In genomic region chr6:80454661-80455365, GRCh38 we compare ENCODE assay signal across 12 cellular contexts.
DNase-seq lines count a peak whose midpoint lies in the region; ATAC-seq and TF ChIP-seq lines count a peak whose summit lies in the region.
"Had no signal": no experiment of that assay in that cellular context is flagged by ENCODE, and none has a peak within 500 bp of the region (broad histone marks: within the 10 kb centered on the region; RNA-seq: fewer than 3 reads in every experiment).

No MANE protein-coding gene starts in this region.

- no peak overlapping the region for H2BK120ac ChIP-seq in mesenchymal stem cell (ENCODE audit: low read depth, low read length)

- TF ChIP-seq CTCF in AG04450 (IDR thresholded peaks at IDR 0.05; ENCODE audit: low read depth, low read length) (no peak), mammary epithelial cell (conservative IDR thresholded peaks at IDR 0.05 in 1 of 2, IDR thresholded peaks at IDR 0.05 in 1 of 2; ENCODE audit: extremely low read depth in 1 of 2, insufficient read depth in 1 of 2, low read depth in 1 of 2, low read length in 2 of 2) (no peak), GM13976 (IDR thresholded peaks at IDR 0.05; ENCODE audit: borderline replicate concordance, control extremely low read depth, extremely low read depth, insufficient read depth, missing control alignments) (no peak)

- H3K79me1 ChIP-seq in mesenchymal stem cell (replicated peaks; ENCODE audit: low read length, poor library complexity, severe bottlenecking), result no peaks in the 10 kb centered on the region

- no peak overlapping the region for H2AK5ac ChIP-seq in mesenchymal stem cell (ENCODE audit: low read length, severe bottlenecking)

- dilution Hi-C loops in mammary epithelial cell (cut with HindIII; ENCODE audit: low sequenced_read_pairs), result loop anchor here (5.0 kb wide), 1 partner anchor 87 kb away; no protein-coding TSS in a partner anchor

- H4K20me1 ChIP-seq in mammary epithelial cell (ENCODE audit: insufficient read depth, low read length), result no peaks in the 10 kb centered on the region

- H3K18ac ChIP-seq in mesenchymal stem cell (ENCODE audit: low read depth in 1 of 2, low read length in 2 of 2), result peak overlapping the region in 1 of 2 experiments; percentile 68

- no peak overlapping the region for H3K4me3 ChIP-seq in AG04450 (ENCODE audit: low read depth, low read length)
- no peak overlapping the region for H3K4me3 ChIP-seq in mammary epithelial cell (replicated peaks in 1 of 3; ENCODE audit: insufficient read depth in 1 of 3, low read depth in 2 of 3, low read length in 3 of 3)
- no peak overlapping the region for H3K4me3 ChIP-seq in mesenchymal stem cell (ENCODE audit: insufficient read depth in 1 of 2, low read depth in 1 of 2, low read length in 2 of 2)
- H3K4me3 ChIP-seq: lung, stomach had no signal

- POLR2A ChIA-PET in AG04450 (lab: Yijun Ruan, JAX), result interaction anchor here (0.9 kb wide), 1 partner anchor 30 kb away, joined by 4 read pairs; no protein-coding TSS in a partner anchor

- no peak for ATAC-seq in GM19467 (IDR thresholded peaks at IDR 0.05; ENCODE audit: unreplicated experiment)

- CTCF ChIA-PET in AG04450 (lab: Charles Lee), result no interaction called here
- CTCF ChIA-PET in mammary epithelial cell (lab: Charles Lee; ENCODE audit: low non-redundant PET), result interaction anchor here (0.6 kb wide), 1 partner anchor 27 kb away, joined by 4 read pairs; no protein-coding TSS in a partner anchor

- no peak overlapping the region for H2BK5ac ChIP-seq in mesenchymal stem cell (ENCODE audit: low read depth, low read length, poor library complexity, severe bottlenecking)

- H3K23ac ChIP-seq in mesenchymal stem cell (ENCODE audit: low read length in 2 of 2), result no peak overlapping the region

- no TSS peak for BruUV-seq in mammary epithelial cell (replicated peaks; lab: Mats Ljungman, UMichigan)

- no peak for DNase-seq in AG04450 (ENCODE audit: low read depth, low spot score)
- DNase-seq in HPDE6-E6E7 (ENCODE audit: extremely low spot score), result peak; percentile 3
- DNase-seq in mammary epithelial cell, result peak; percentile 76
- DNase-seq in mesenchymal stem cell, result peak; percentile 30
- DNase-seq in GM13976 (ENCODE audit: low spot score), result no peak
- no peak for DNase-seq in SW 1271 (lab: John Stamatoyannopoulos, UW)
- no peak for DNase-seq in central memory CD4-positive, alpha-beta T cell
- DNase-seq: KBM-7, NCI-H510A, stomach had no signal

- no peak overlapping the region for H2BK12ac ChIP-seq in mesenchymal stem cell (ENCODE audit: low read length in 2 of 2)

- H3K27me3 ChIP-seq in AG04450 (ENCODE audit: control insufficient read depth, insufficient read depth, low read length) (no peaks in the 10 kb centered on the region), mammary epithelial cell (ENCODE audit: insufficient read depth, low read length) (no peaks in the 10 kb centered on the region), mesenchymal stem cell (ENCODE audit: control insufficient read depth in 1 of 2, insufficient read depth in 1 of 2, low read length in 2 of 2) (no peaks in the 10 kb centered on the region)
- H3K27me3 ChIP-seq: stomach had no signal

- H3K4me1 ChIP-seq in mammary epithelial cell (ENCODE audit: insufficient read depth, low read length), result peaks cover 52% of the 10 kb centered on the region
- peaks cover 4% of the 10 kb centered on the region for H3K4me1 ChIP-seq in mesenchymal stem cell (ENCODE audit: control insufficient read depth, insufficient read depth, low read depth, low read length)

- peak overlapping the region; percentile 85 for H3K4me2 ChIP-seq in mammary epithelial cell (ENCODE audit: insufficient read depth, low read depth, low read length)
- H3K4me2 ChIP-seq in mesenchymal stem cell (ENCODE audit: low read length, poor library complexity, severe bottlenecking), result no peak overlapping the region

- no peaks in the 10 kb centered on the region for H3K79me2 ChIP-seq in mammary epithelial cell (ENCODE audit: insufficient read depth, low read length)

- intact Hi-C loops in mammary epithelial cell (cut with micrococcal nuclease), result loop anchor here (2.0 kb wide), 1 partner anchor 16 kb away; no protein-coding TSS in a partner anchor

- H2BK15ac ChIP-seq in mesenchymal stem cell (ENCODE audit: low read depth, poor library complexity, severe bottlenecking), result no peak overlapping the region

- H2AFZ ChIP-seq in mammary epithelial cell (ENCODE audit: low read depth, low read length) (peak overlapping the region; percentile 22), mesenchymal stem cell (ENCODE audit: low read depth, low read length) (no peak overlapping the region)

- no peak overlapping the region for H3K4ac ChIP-seq in mesenchymal stem cell (ENCODE audit: low read depth in 1 of 2, low read length in 2 of 2)

- H3K9ac ChIP-seq in mammary epithelial cell (ENCODE audit: insufficient read depth, low read length), result peak overlapping the region; percentile 35
- H3K9ac ChIP-seq in mesenchymal stem cell (ENCODE audit: low read length), result no peak overlapping the region

- WGBS in mammary epithelial cell (ENCODE audit: low coverage, missing lambda C conversion rate), result 12% methylated on average over 4 of the region's 4 CpGs
- 63% methylated on average over 2 of the region's 4 CpGs for WGBS in mesenchymal stem cell

- H3K27ac ChIP-seq in AG04450 (ENCODE audit: low read depth, low read length) (peak overlapping the region; percentile 41), mammary epithelial cell (ENCODE audit: insufficient read depth, low read depth, low read length) (peak overlapping the region; percentile 84), mesenchymal stem cell (ENCODE audit: low read length, poor library complexity, severe bottlenecking) (no peak overlapping the region)
- H3K27ac ChIP-seq: stomach had no signal

- no peak overlapping the region for H3K14ac ChIP-seq in mesenchymal stem cell (ENCODE audit: low read length in 2 of 2)

- H4K8ac ChIP-seq in mesenchymal stem cell (ENCODE audit: low read length), result no peak overlapping the region

- H4K91ac ChIP-seq in mesenchymal stem cell (ENCODE audit: low read length), result no peak overlapping the region

- H3K9me3 ChIP-seq in AG04450 (ENCODE audit: control insufficient read depth, insufficient read depth, low read length), result no peaks in the 10 kb centered on the region
- H3K9me3 ChIP-seq in mammary epithelial cell (replicated peaks; ENCODE audit: insufficient read depth, low read length), result no peaks in the 10 kb centered on the region
- no peaks in the 10 kb centered on the region for H3K9me3 ChIP-seq in mesenchymal stem cell (ENCODE audit: control insufficient read depth, low read length)
- H3K9me3 ChIP-seq: stomach had no signal

- no peaks in the 10 kb centered on the region for H3K36me3 ChIP-seq in mammary epithelial cell (ENCODE audit: insufficient read depth, low read length)
- H3K36me3 ChIP-seq in mesenchymal stem cell (ENCODE audit: control insufficient read depth in 1 of 2, insufficient read depth in 2 of 2, low read depth in 1 of 2, low read length in 2 of 2), result no peaks in the 10 kb centered on the region
- H3K36me3 ChIP-seq: stomach had no signal

- in situ Hi-C loops in mammary epithelial cell (cut with MboI; ENCODE audit: low sequenced_read_pairs in 2 of 2) (no loop called here), GM13976 (cut with MboI; ENCODE audit: low sequenced_read_pairs, unreplicated experiment) (no loop called here)

Comparison
In these comparisons a context has a peak if more than half of its experiments do, and no peak if none do; other contexts are left out.
1. DNase-seq: peak in HPDE6-E6E7 (single experiment), mammary epithelial cell (single experiment) and mesenchymal stem cell (single experiment); none in AG04450 (single experiment), GM13976 (single experiment), SW 1271 (0 of 2) and central memory CD4-positive, alpha-beta T cell (single experiment).